1 cellular context compared by ENCODE assay signal in the genomic region with DNA sequence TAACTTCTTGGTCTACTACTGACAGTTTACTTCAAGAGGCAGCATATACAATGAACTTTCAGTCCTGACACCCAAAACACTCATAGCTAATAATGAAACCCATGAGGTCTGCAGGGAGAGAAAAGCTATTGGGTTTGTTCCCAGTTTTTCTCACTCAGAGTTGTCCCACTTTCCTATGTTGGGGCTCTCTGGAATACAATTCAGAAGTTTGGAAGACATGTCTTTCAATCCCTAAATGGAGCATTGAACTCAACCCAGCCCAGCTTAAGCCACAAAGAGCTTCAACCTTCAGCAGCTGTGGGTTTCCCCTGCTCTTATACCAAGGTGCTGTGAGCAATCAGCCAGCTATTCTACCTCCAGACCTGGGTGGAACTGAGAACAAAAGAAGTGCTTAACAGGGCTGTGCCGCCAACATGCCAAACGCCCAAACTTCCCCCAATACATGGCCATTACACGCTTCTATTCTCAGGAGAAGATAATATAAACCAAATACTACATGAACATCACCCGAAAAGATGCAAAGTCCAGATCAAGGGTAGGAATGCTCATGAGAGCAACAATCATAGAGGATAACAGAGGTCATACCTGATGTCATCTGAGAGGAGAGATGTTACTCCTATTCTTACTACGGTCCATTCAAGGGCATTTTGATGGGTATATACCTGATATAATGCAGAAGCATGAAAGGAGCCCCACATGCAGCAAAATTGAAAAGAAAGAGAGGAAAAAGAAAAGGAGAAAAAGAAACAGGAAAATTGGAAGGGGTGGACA.
A peak's percentile ranks its signal among the peaks of the same experiment; 100 is the strongest.
TF ChIP-seq lines count a peak whose summit lies in the region.

No MANE protein-coding gene starts in this region.

TF ChIP-seq in GM12878, 131 proteins besides CTCF, POLR2A, EP300 and RAD21 (continued from another document and continues in another):
- TF ChIP-seq, protein P1, sequence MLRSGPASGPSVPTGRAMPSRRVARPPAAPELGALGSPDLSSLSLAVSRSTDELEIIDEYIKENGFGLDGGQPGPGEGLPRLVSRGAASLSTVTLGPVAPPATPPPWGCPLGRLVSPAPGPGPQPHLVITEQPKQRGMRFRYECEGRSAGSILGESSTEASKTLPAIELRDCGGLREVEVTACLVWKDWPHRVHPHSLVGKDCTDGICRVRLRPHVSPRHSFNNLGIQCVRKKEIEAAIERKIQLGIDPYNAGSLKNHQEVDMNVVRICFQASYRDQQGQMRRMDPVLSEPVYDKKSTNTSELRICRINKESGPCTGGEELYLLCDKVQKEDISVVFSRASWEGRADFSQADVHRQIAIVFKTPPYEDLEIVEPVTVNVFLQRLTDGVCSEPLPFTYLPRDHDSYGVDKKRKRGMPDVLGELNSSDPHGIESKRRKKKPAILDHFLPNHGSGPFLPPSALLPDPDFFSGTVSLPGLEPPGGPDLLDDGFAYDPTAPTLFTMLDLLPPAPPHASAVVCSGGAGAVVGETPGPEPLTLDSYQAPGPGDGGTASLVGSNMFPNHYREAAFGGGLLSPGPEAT (IDR thresholded peaks at IDR 0.05; ENCODE audit: low read depth): peak; percentile 78
- TF ChIP-seq SPI1 (IDR thresholded peaks at IDR 0.05; ENCODE audit: borderline replicate concordance, insufficient read depth, low read depth, low read length): peak; percentile 36; the same call in 1 of the 2 replicates
- TF ChIP-seq, protein P2, sequence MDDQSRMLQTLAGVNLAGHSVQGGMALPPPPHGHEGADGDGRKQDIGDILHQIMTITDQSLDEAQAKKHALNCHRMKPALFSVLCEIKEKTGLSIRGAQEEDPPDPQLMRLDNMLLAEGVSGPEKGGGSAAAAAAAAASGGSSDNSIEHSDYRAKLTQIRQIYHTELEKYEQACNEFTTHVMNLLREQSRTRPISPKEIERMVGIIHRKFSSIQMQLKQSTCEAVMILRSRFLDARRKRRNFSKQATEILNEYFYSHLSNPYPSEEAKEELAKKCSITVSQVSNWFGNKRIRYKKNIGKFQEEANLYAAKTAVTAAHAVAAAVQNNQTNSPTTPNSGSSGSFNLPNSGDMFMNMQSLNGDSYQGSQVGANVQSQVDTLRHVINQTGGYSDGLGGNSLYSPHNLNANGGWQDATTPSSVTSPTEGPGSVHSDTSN (IDR thresholded peaks at IDR 0.05; ENCODE audit: insufficient replicate concordance, low read depth, low read length): no peak
- no peak for TF ChIP-seq NR2C1 (IDR thresholded peaks at IDR 0.05)
- no peak for TF ChIP-seq ZBED1 (IDR thresholded peaks at IDR 0.05; ENCODE audit: borderline replicate concordance)
- no peak for TF ChIP-seq NBN (IDR thresholded peaks at IDR 0.05)
- TF ChIP-seq SP1 (IDR thresholded peaks at IDR 0.05; ENCODE audit: low read depth, low read length): no peak
- no peak for TF ChIP-seq KLF5 (IDR thresholded peaks at IDR 0.05; ENCODE audit: partially characterized antibody)
- no peak for TF ChIP-seq SIN3A (IDR thresholded peaks at IDR 0.05; ENCODE audit: low read depth, low read length)
- no peak for TF ChIP-seq SRF (IDR thresholded peaks at IDR 0.05; ENCODE audit: low read depth in 2 of 2, low read length in 2 of 2)
- TF ChIP-seq, protein P3, sequence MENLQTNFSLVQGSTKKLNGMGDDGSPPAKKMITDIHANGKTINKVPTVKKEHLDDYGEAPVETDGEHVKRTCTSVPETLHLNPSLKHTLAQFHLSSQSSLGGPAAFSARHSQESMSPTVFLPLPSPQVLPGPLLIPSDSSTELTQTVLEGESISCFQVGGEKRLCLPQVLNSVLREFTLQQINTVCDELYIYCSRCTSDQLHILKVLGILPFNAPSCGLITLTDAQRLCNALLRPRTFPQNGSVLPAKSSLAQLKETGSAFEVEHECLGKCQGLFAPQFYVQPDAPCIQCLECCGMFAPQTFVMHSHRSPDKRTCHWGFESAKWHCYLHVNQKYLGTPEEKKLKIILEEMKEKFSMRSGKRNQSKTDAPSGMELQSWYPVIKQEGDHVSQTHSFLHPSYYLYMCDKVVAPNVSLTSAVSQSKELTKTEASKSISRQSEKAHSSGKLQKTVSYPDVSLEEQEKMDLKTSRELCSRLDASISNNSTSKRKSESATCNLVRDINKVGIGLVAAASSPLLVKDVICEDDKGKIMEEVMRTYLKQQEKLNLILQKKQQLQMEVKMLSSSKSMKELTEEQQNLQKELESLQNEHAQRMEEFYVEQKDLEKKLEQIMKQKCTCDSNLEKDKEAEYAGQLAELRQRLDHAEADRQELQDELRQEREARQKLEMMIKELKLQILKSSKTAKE (IDR thresholded peaks at IDR 0.05; ENCODE audit: low read depth, poor library complexity, severe bottlenecking): peak; percentile 47
- no peak for TF ChIP-seq RBBP5 (conservative IDR thresholded peaks at IDR 0.05)
- TF ChIP-seq, protein P4, sequence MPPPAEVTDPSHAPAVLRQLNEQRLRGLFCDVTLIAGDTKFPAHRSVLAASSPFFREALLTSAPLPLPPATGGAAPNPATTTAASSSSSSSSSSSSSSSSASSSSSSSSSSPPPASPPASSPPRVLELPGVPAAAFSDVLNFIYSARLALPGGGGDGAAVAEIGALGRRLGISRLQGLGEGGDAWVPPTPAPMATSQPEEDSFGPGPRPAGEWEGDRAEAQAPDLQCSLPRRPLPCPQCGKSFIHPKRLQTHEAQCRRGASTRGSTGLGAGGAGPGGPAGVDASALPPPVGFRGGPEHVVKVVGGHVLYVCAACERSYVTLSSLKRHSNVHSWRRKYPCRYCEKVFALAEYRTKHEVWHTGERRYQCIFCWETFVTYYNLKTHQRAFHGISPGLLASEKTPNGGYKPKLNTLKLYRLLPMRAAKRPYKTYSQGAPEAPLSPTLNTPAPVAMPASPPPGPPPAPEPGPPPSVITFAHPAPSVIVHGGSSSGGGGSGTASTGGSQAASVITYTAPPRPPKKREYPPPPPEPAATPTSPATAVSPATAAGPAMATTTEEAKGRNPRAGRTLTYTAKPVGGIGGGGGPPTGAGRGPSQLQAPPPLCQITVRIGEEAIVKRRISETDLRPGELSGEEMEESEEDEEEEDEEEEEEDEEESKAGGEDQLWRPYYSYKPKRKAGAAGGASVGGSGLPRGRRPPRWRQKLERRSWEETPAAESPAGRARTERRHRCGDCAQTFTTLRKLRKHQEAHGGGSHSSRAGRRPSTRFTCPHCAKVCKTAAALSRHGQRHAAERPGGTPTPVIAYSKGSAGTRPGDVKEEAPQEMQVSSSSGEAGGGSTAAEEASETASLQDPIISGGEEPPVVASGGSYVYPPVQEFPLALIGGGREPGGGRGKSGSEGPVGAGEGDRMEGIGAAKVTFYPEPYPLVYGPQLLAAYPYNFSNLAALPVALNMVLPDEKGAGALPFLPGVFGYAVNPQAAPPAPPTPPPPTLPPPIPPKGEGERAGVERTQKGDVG (CRISPR knock-in tag; IDR thresholded peaks at IDR 0.05): no peak
- TF ChIP-seq BRCA1 (IDR thresholded peaks at IDR 0.05; ENCODE audit: low read depth, low read length): no peak
- no peak for TF ChIP-seq YBX1 (IDR thresholded peaks at IDR 0.05)
- no peak for TF ChIP-seq FOS (IDR thresholded peaks at IDR 0.05; ENCODE audit: borderline replicate concordance, extremely low read depth, insufficient read length)
- TF ChIP-seq FOXK2 (IDR thresholded peaks at IDR 0.05): no peak
- TF ChIP-seq NR2F1 (conservative IDR thresholded peaks at IDR 0.05): no peak
- peak; percentile 55; the same call in 1 of the 2 replicates for TF ChIP-seq MTA3 (IDR thresholded peaks at IDR 0.05; ENCODE audit: borderline replicate concordance, low read length)
- TF ChIP-seq, protein P5, sequence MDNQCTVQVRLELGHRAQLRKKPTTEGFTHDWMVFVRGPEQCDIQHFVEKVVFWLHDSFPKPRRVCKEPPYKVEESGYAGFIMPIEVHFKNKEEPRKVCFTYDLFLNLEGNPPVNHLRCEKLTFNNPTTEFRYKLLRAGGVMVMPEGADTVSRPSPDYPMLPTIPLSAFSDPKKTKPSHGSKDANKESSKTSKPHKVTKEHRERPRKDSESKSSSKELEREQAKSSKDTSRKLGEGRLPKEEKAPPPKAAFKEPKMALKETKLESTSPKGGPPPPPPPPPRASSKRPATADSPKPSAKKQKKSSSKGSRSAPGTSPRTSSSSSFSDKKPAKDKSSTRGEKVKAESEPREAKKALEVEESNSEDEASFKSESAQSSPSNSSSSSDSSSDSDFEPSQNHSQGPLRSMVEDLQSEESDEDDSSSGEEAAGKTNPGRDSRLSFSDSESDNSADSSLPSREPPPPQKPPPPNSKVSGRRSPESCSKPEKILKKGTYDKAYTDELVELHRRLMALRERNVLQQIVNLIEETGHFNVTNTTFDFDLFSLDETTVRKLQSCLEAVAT (IDR thresholded peaks at IDR 0.05): no peak
- TF ChIP-seq ESRRA (IDR thresholded peaks at IDR 0.05; ENCODE audit: low read length): no peak
- TF ChIP-seq JUNB (IDR thresholded peaks at IDR 0.05): peak; percentile 47; the same call in 1 of the 2 replicates
- TF ChIP-seq TARDBP (IDR thresholded peaks at IDR 0.05; ENCODE audit: borderline replicate concordance): no peak
- TF ChIP-seq TCF12 (IDR thresholded peaks at IDR 0.05; ENCODE audit: low read depth, low read length): no peak
- no peak for TF ChIP-seq ZZZ3 (IDR thresholded peaks at IDR 0.05; ENCODE audit: control insufficient read depth, insufficient read length, low read depth)
- no peak for TF ChIP-seq GABPA (IDR thresholded peaks at IDR 0.05; ENCODE audit: low read depth)
- no peak for TF ChIP-seq SREBF1 (IDR thresholded peaks at IDR 0.05; ENCODE audit: low read length)
- no peak for TF ChIP-seq CBFB (IDR thresholded peaks at IDR 0.05; ENCODE audit: low read depth)
- no peak for TF ChIP-seq BCL11A (IDR thresholded peaks at IDR 0.05; ENCODE audit: low read depth, low read length)
- no peak for TF ChIP-seq KDM1A (IDR thresholded peaks at IDR 0.05; ENCODE audit: borderline replicate concordance)
- TF ChIP-seq, protein P6, sequence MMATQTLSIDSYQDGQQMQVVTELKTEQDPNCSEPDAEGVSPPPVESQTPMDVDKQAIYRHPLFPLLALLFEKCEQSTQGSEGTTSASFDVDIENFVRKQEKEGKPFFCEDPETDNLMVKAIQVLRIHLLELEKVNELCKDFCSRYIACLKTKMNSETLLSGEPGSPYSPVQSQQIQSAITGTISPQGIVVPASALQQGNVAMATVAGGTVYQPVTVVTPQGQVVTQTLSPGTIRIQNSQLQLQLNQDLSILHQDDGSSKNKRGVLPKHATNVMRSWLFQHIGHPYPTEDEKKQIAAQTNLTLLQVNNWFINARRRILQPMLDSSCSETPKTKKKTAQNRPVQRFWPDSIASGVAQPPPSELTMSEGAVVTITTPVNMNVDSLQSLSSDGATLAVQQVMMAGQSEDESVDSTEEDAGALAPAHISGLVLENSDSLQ (IDR thresholded peaks at IDR 0.05): no peak
- TF ChIP-seq STAT1 (conservative IDR thresholded peaks at IDR 0.05): no peak
- TF ChIP-seq ZNF384 (IDR thresholded peaks at IDR 0.05; ENCODE audit: borderline replicate concordance, low read depth, low read length): no peak
- TF ChIP-seq YY1 (IDR thresholded peaks at IDR 0.05; ENCODE audit: low read depth, low read length): no peak
- TF ChIP-seq, protein P7, sequence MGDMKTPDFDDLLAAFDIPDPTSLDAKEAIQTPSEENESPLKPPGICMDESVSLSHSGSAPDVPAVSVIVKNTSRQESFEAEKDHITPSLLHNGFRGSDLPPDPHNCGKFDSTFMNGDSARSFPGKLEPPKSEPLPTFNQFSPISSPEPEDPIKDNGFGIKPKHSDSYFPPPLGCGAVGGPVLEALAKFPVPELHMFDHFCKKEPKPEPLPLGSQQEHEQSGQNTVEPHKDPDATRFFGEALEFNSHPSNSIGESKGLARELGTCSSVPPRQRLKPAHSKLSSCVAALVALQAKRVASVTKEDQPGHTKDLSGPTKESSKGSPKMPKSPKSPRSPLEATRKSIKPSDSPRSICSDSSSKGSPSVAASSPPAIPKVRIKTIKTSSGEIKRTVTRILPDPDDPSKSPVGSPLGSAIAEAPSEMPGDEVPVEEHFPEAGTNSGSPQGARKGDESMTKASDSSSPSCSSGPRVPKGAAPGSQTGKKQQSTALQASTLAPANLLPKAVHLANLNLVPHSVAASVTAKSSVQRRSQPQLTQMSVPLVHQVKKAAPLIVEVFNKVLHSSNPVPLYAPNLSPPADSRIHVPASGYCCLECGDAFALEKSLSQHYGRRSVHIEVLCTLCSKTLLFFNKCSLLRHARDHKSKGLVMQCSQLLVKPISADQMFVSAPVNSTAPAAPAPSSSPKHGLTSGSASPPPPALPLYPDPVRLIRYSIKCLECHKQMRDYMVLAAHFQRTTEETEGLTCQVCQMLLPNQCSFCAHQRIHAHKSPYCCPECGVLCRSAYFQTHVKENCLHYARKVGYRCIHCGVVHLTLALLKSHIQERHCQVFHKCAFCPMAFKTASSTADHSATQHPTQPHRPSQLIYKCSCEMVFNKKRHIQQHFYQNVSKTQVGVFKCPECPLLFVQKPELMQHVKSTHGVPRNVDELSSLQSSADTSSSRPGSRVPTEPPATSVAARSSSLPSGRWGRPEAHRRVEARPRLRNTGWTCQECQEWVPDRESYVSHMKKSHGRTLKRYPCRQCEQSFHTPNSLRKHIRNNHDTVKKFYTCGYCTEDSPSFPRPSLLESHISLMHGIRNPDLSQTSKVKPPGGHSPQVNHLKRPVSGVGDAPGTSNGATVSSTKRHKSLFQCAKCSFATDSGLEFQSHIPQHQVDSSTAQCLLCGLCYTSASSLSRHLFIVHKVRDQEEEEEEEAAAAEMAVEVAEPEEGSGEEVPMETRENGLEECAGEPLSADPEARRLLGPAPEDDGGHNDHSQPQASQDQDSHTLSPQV (IDR thresholded peaks at IDR 0.05): no peak
- TF ChIP-seq POLR2AphosphoS5 (IDR thresholded peaks at IDR 0.05; ENCODE audit: low read length): no peak
- peak; percentile 52 for TF ChIP-seq EED (IDR thresholded peaks at IDR 0.05; ENCODE audit: low read depth)
- TF ChIP-seq HDGF (IDR thresholded peaks at IDR 0.05): no peak
- TF ChIP-seq SREBF2 (IDR thresholded peaks at IDR 0.05; ENCODE audit: low read length): no peak
- TF ChIP-seq, protein P8, sequence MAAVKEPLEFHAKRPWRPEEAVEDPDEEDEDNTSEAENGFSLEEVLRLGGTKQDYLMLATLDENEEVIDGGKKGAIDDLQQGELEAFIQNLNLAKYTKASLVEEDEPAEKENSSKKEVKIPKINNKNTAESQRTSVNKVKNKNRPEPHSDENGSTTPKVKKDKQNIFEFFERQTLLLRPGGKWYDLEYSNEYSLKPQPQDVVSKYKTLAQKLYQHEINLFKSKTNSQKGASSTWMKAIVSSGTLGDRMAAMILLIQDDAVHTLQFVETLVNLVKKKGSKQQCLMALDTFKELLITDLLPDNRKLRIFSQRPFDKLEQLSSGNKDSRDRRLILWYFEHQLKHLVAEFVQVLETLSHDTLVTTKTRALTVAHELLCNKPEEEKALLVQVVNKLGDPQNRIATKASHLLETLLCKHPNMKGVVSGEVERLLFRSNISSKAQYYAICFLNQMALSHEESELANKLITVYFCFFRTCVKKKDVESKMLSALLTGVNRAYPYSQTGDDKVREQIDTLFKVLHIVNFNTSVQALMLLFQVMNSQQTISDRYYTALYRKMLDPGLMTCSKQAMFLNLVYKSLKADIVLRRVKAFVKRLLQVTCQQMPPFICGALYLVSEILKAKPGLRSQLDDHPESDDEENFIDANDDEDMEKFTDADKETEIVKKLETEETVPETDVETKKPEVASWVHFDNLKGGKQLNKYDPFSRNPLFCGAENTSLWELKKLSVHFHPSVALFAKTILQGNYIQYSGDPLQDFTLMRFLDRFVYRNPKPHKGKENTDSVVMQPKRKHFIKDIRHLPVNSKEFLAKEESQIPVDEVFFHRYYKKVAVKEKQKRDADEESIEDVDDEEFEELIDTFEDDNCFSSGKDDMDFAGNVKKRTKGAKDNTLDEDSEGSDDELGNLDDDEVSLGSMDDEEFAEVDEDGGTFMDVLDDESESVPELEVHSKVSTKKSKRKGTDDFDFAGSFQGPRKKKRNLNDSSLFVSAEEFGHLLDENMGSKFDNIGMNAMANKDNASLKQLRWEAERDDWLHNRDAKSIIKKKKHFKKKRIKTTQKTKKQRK (IDR thresholded peaks at IDR 0.05; ENCODE audit: low read depth, low read length): no peak
- 0 out of 2 replicates have a peak, but pooled peaks have one; percentile 16 for TF ChIP-seq PAX5 (IDR thresholded peaks at IDR 0.05; ENCODE audit: borderline replicate concordance, low read depth, low read length)
- TF ChIP-seq WRNIP1 (IDR thresholded peaks at IDR 0.05; ENCODE audit: borderline replicate concordance, low read depth, low read length): no peak
